9 cellular contexts compared by ENCODE assay signal in genomic region chr1:12063141-12064072, GRCh38. TPM values are rescaled to one million over a fixed set of nuclear protein-coding genes. Genes with fewer than 3 reads are reported as not detected.
A peak's percentile ranks its signal among the peaks of the same experiment; 100 is the strongest.
DNase-seq lines count a peak whose midpoint lies in the region; ATAC-seq, FAIRE-seq and TF ChIP-seq lines count a peak whose summit lies in the region.
"Had no signal": no experiment of that assay in that cellular context is flagged by ENCODE, and none has a peak within 500 bp of the region (broad histone marks: within the 10 kb centered on the region; RNA-seq: fewer than 3 reads in every experiment).

TNFRSF8 (plus strand) TSS chr1:12063303; CDS start chr1:12063599, 296 bp downstream.

- DNase-seq in A549 (ENCODE audit: low read depth in 1 of 2, low spot score in 1 of 2) (no peak), GM19239 (ENCODE audit: insufficient read length, low spot score) (no peak), iPS-NIHi7 (ENCODE audit: extremely low spot score) (peak; percentile 70), posterior vena cava (ENCODE audit: low spot score) (no peak), AG08395 (ENCODE audit: low spot score) (no peak), superior temporal gyrus (ENCODE audit: extremely low spot score) (no peak), AG08396 (ENCODE audit: low spot score) (no peak)
- DNase-seq in activated T-cell treated with anti-CD3 and anti-CD28 coated beads, Interleukin-2, amount 50 U/mL, for 1 hour = peak; percentile 33
- DNase-seq: heart left ventricle had no signal

- POLR2A ChIA-PET in A549 (lab: Yijun Ruan, JAX) = no interaction called here

- H3K9me3 ChIP-seq in A549 = no peaks in the 10 kb centered on the region

- intact Hi-C loops in posterior vena cava (cut with DNase I) = no loop called here

- TF ChIP-seq CTCF in A549 (IDR thresholded peaks at IDR 0.05) = no peak

- TF ChIP-seq EP300 in A549 (IDR thresholded peaks at IDR 0.05) = no peak

- H3K4me2 ChIP-seq in A549 = peak within 1 kb of the TSS; percentile 77

- CTCF ChIA-PET in A549 (lab: Yijun Ruan, JAX) = no interaction called here

- no peak for TF ChIP-seq RAD21 in A549 (conservative IDR thresholded peaks at IDR 0.05 in 1 of 2, IDR thresholded peaks at IDR 0.05 in 1 of 2)

- FAIRE-seq in A549 (lab: Jason Lieb, UNC) (no peak), GM19239 (lab: Jason Lieb, UNC) (peak; percentile 94)

- WGBS in A549 (ENCODE audit: missing lambda C conversion rate) = 29% methylated on average over 25 of the region's 72 CpGs

- no peak for TF ChIP-seq POLR2A in A549 (IDR thresholded peaks at IDR 0.05; ENCODE audit: low read length)

- H3K4me3 ChIP-seq in A549 = peak within 1 kb of the TSS; percentile 30; the same call in 2 of the 3 replicates

- H3K27ac ChIP-seq in A549 = peak within 1 kb of the TSS in 1 of 2 experiments; percentile 58; a peak in 3 of 6 replicates
- H3K27ac ChIP-seq: heart left ventricle had no signal

- ATAC-seq in A549 = peak; percentile 41 to 49; a peak in 4 of 6 replicates

- no peaks in the 10 kb centered on the region for H3K4me1 ChIP-seq in A549

TF ChIP-seq in A549, 52 proteins besides CTCF, POLR2A, EP300 and RAD21:
- TF ChIP-seq E2F6 (IDR thresholded peaks at IDR 0.05; ENCODE audit: borderline replicate concordance, low read depth) (peak; percentile 47; the same call in 1 of the 2 replicates), HDAC2 (IDR thresholded peaks at IDR 0.05) (no peak), MAX (IDR thresholded peaks at IDR 0.05) (peak; percentile 26; the same call in 1 of the 2 replicates)
TF ChIP-seq in A549: peak in this region for 2.

RNA-seq across cellular contexts. Expression of gene TNFRSF8, which starts in this region (rescaled TPM):
- polyA plus RNA-seq in A549 (2011; rRNA removed) = 0.05 TPM in 2 replicates
- polyA plus RNA-seq in A549 (2012; cell fraction: cytosol; rRNA removed) = 0.04 TPM in 2 replicates
- polyA plus RNA-seq in A549 (2012; cell fraction: nucleus; rRNA removed) = 0.12 and 0.20 TPM in 2 replicates
- 0.04 TPM in 1 of 3 replicates, not detected in the others for polyA plus RNA-seq in A549 (2017; fragmentation: RNase III; extraction: RNeasy Plus Mini Kit Qiagen cat#74134 plus additional on column Dnase treatment)
- polyA minus RNA-seq in A549 (2011; rRNA and poly(A)+ RNA removed) = not detected in 2 replicates
- 1 to 10 TPM in 1 of 2 donors, under 1 TPM in 1; 1.00 to 1.3 TPM for total RNA-seq in posterior vena cava

Comparison
In these comparisons a context has a peak if more than half of its experiments do, and no peak if none do; other contexts are left out.
1. Peak in ATAC-seq, H3K4me3 ChIP-seq and H3K4me2 ChIP-seq in A549; RNA of the gene not detected or under 1 TPM.
2. DNase-seq: peak in activated T-cell treated with anti-CD3 and anti-CD28 coated beads, Interleukin-2, amount 50 U/mL, for 1 hour (single experiment) and iPS-NIHi7 (single experiment); none in A549 (0 of 2), GM19239 (single experiment), posterior vena cava (single experiment), AG08395 (single experiment), superior temporal gyrus (single experiment) and AG08396 (single experiment).